Comparison of ENCODE assay signal across 11 cellular contexts in the genomic region with DNA sequence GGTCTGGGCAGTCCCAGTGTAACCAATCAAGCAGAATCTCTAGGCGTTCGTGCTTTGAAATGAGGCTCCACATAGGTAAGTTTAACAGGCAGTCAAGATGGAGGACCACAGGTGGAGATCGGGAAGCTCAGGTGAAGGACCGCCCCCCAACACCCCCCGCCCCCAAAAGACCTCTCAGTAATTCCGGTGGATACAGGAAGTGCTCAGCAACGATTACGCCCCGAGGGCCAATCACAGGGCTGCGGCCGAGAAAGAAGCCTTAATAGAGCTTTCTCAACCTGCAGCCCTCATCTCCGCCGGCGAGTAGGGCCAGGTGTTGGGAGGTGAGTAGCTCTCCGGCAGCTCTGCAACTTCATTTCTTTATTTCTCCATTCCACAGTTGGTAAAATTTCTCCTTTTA. TPM values are rescaled to one million over a fixed set of nuclear protein-coding genes. Genes with fewer than 3 reads are reported as not detected.
A peak's percentile ranks its signal among the peaks of the same experiment; 100 is the strongest.
DNase-seq lines count a peak whose midpoint lies in the region; ATAC-seq, FAIRE-seq and TF ChIP-seq lines count a peak whose summit lies in the region.
"Not testable (repeated sequence)": the region's sequence is repeated elsewhere in the genome, so short reads cannot be mapped to it uniquely, and the experiment has no call there.
"Had no signal": no experiment of that assay in that cellular context is flagged by ENCODE, and none has a peak within 500 bp of the region (broad histone marks: within the 10 kb centered on the region; RNA-seq: fewer than 3 reads in every experiment).

No MANE protein-coding gene starts in this region.

- intact Hi-C loops in HCT116 (cut with micrococcal nuclease); activated B cell treated with CpG ODN at 0.5 μM for 24 hours (cut with micrococcal nuclease); K562 (cut with micrococcal nuclease); upper lobe of right lung (cut with DNase I): not testable (repeated sequence)

- not testable (repeated sequence) for H3K36me3 Mint-ChIP-seq in activated B cell treated with CpG ODN at 0.5 μM for 24 hours (ENCODE audit: low read depth); naive B cell

- CTCF ChIA-PET in HCT116 (lab: Charles Lee); activated B cell treated with CpG ODN at 0.5 μM for 24 hours (lab: Charles Lee); K562 (lab: Yijun Ruan, JAX; ENCODE audit: low intra/inter-chr PET ratio): not testable (repeated sequence)

- H3K79me2 ChIP-seq in HCT116 (ENCODE audit: insufficient read depth, low read length) (peaks cover 23% of the 10 kb centered on the region), K562 (ENCODE audit: control insufficient read depth, insufficient read depth, low read length) (peaks cover 11% of the 10 kb centered on the region; the same call in 2 of the 3 replicates)

- H3K27ac Mint-ChIP-seq in activated B cell treated with CpG ODN at 0.5 μM for 24 hours, naive B cell: not testable (repeated sequence)

- not testable (repeated sequence) for H3K9me2 ChIP-seq in HCT116 (ENCODE audit: insufficient read depth)

- FAIRE-seq in K562 (lab: Jason Lieb, UNC) = peak; percentile 73

- H3K36me3 ChIP-seq in HCT116 (ENCODE audit: control insufficient read depth in 1 of 2, insufficient read depth in 2 of 2, low read length in 2 of 2); K562 (ENCODE audit: control insufficient read depth, insufficient read depth, low read length); upper lobe of right lung: not testable (repeated sequence)

- not testable (repeated sequence) for H2AFZ ChIP-seq in HCT116 (ENCODE audit: low read depth, low read length, poor library complexity, severe bottlenecking); K562 (ENCODE audit: low read depth, low read length)

- H3K4me1 ChIP-seq in HCT116 (ENCODE audit: control insufficient read depth in 1 of 2, insufficient read depth in 2 of 2, low read length in 2 of 2); K562 (replicated peaks in 1 of 2; ENCODE audit: control insufficient read depth in 2 of 2, insufficient read depth in 2 of 2, low read length in 2 of 2); upper lobe of right lung: not testable (repeated sequence)

- not testable (repeated sequence) for TF ChIP-seq EP300 in K562 (IDR thresholded peaks at IDR 0.05; ENCODE audit: low read length)

- not testable (repeated sequence) for H3K9me1 ChIP-seq in K562 (ENCODE audit: control insufficient read depth, insufficient read depth, low read length)

- in situ Hi-C loops in K562 (cut with MboI) = not testable (repeated sequence)

- POLR2A ChIA-PET in HCT116 (lab: Charles Lee); activated B cell treated with CpG ODN at 0.5 μM for 24 hours (lab: Charles Lee); K562 (lab: Yijun Ruan, JAX): not testable (repeated sequence)

- not testable (repeated sequence) for H3K4me2 ChIP-seq in HCT116 (ENCODE audit: low read length); K562 (ENCODE audit: insufficient read depth, low read length)

- not testable (repeated sequence) for H3K27me3 Mint-ChIP-seq in activated B cell treated with CpG ODN at 0.5 μM for 24 hours, naive B cell

- not testable (repeated sequence) for H3K9me3 Mint-ChIP-seq in activated B cell treated with CpG ODN at 0.5 μM for 24 hours, naive B cell

- WGBS in K562 (ENCODE audit: insufficient coverage, low coverage, missing lambda C conversion rate) = 100% methylated on average over 4 of the region's 15 CpGs

- H3K4me3 ChIP-seq in HCT116 (replicated peaks in 1 of 2; ENCODE audit: low read depth in 1 of 2, low read length in 2 of 2); K562; upper lobe of right lung: not testable (repeated sequence)

- H3K9me3 ChIP-seq in HCT116 (ENCODE audit: control insufficient read depth in 1 of 2, insufficient read depth in 1 of 2, low read depth in 1 of 2, low read length in 2 of 2); K562 (replicated peaks; ENCODE audit: control insufficient read depth, insufficient read depth, low read depth, low read length); upper lobe of right lung: not testable (repeated sequence)

- H3K9ac ChIP-seq in HCT116 (ENCODE audit: low read length); K562 (ENCODE audit: insufficient read depth in 1 of 2, low read depth in 2 of 2, low read length in 2 of 2): not testable (repeated sequence)

- BruUV-seq in HCT116 (replicated peaks; lab: Mats Ljungman, UMichigan); K562 (replicated peaks; lab: Mats Ljungman, UMichigan): not testable (repeated sequence)

- not testable (repeated sequence) for DNase-seq in HCT116 (ENCODE audit: low read depth, low spot score); activated B cell treated with CpG ODN at 0.5 μM for 24 hours; K562 (ENCODE audit: extremely low read depth in 1 of 4, low spot score in 3 of 4); naive B cell; upper lobe of right lung
- DNase-seq in NCI-H2171 (lab: John Stamatoyannopoulos, UW) (peak; percentile 8), NCI-H82 (lab: John Stamatoyannopoulos, UW) (peak; percentile 18)

- H3K27me3 ChIP-seq in HCT116 (ENCODE audit: insufficient read depth, low read length); K562 (ENCODE audit: control insufficient read depth in 2 of 2, insufficient read depth in 2 of 2, low read length in 2 of 2); upper lobe of right lung: not testable (repeated sequence)

- ATAC-seq in HCT116 (peak; percentile 46), activated B cell treated with CpG ODN at 0.5 μM for 24 hours (ENCODE audit: low read depth) (peak; percentile 40), K562 (peak; percentile 54), esophagus mucosa (peak; percentile 68), naive B cell (ENCODE audit: low read depth in 2 of 2) (peak; percentile 46 to 62), upper lobe of right lung (peak; percentile 76)

- not testable (repeated sequence) for TF ChIP-seq POLR2A in HCT116 (IDR thresholded peaks at IDR 0.05; ENCODE audit: borderline replicate concordance, extremely low read depth, insufficient read depth, insufficient read length); K562 (conservative IDR thresholded peaks at IDR 0.05)

- H4K20me1 ChIP-seq in HCT116 (ENCODE audit: insufficient read depth); K562 (replicated peaks; ENCODE audit: control insufficient read depth, insufficient read depth, low read length): not testable (repeated sequence)

- not testable (repeated sequence) for TF ChIP-seq RAD21 in HCT116 (IDR thresholded peaks at IDR 0.05; ENCODE audit: low read depth); K562 (CRISPR knock-in tag; conservative IDR thresholded peaks at IDR 0.05 in 1 of 2, IDR thresholded peaks at IDR 0.05 in 1 of 2)

- H3K4me1 Mint-ChIP-seq in activated B cell treated with CpG ODN at 0.5 μM for 24 hours, naive B cell: not testable (repeated sequence)

- not testable (repeated sequence) for H3K27ac ChIP-seq in HCT116 (ENCODE audit: low read depth, low read length); K562 (ENCODE audit: extremely low read depth, low read depth, low read length); upper lobe of right lung

- H3K4me3 Mint-ChIP-seq in activated B cell treated with CpG ODN at 0.5 μM for 24 hours, naive B cell: not testable (repeated sequence)

- RAD21 ChIA-PET in HCT116 (lab: Charles Lee; ENCODE audit: low non-redundant PET in 1 of 2, low total read pairs in 2 of 2, uncharacterized antibody in 2 of 2, unreplicated experiment in 2 of 2) = not testable (repeated sequence)

- TF ChIP-seq CTCF in HCT116 (IDR thresholded peaks at IDR 0.05 in 2 of 3, conservative IDR thresholded peaks at IDR 0.05 in 1 of 3; ENCODE audit: borderline replicate concordance in 1 of 3, insufficient read depth in 1 of 3, low read depth in 2 of 3, low read length in 2 of 3); activated B cell treated with CpG ODN at 0.5 μM for 24 hours (IDR thresholded peaks at IDR 0.05); K562 (IDR thresholded peaks at IDR 0.05 in 2 of 3, conservative IDR thresholded peaks at IDR 0.05 in 1 of 3; ENCODE audit: insufficient read depth in 2 of 3, low read depth in 1 of 3, low read length in 3 of 3); upper lobe of right lung (IDR thresholded peaks at IDR 0.05): not testable (repeated sequence)

RNA-seq across cellular contexts. Expression of a gene that starts 1.1 kb away (rescaled TPM):
- total RNA-seq in HCT116 (2021; ENCODE audit: unreplicated experiment) (56.6 TPM), activated B cell treated with CpG ODN at 0.5 μM for 24 hours (28.9 and 31.7 TPM in 2 replicates), K562 (2014; rRNA removed) (21.6 and 22.2 TPM in 2 replicates), K562 (2014; rRNA removed; fragmentation: Illumina TruSeq; extraction: Trizol) (24.2 and 25.5 TPM in 2 replicates), K562 (2015; rRNA removed; fragmentation: Illumina TruSeq; extraction: Trizol) (17.3 and 18.5 TPM in 2 replicates), K562 (2021) (33.2 and 36.2 TPM in 2 replicates), esophagus mucosa (71.6 TPM), upper lobe of right lung (21.4 TPM)
- polyA plus RNA-seq in HCT116 (2012) = 24.4 and 25.8 TPM in 2 replicates
- 112 and 159 TPM in 2 replicates for total RNA-seq in K562 (2011; cell fraction: chromatin; rRNA removed; ENCODE audit: low replicate concordance)
- 75.3 and 84.4 TPM in 2 replicates for total RNA-seq in K562 (2011; cell fraction: nucleolus; rRNA removed)
- 69.2 and 82.2 TPM in 2 replicates for total RNA-seq in K562 (2011; cell fraction: nucleoplasm; rRNA removed)
- polyA plus RNA-seq in K562 (2011; rRNA removed) (59.3 and 65.5 TPM in 2 replicates), K562 (2014; fragmentation: Illumina TruSeq; extraction: Trizol) (25.1 and 28.1 TPM in 2 replicates), K562 (2014; fragmentation: Nextera tagmentation; extraction: Ambion mirVana) (10 to 100 TPM; 10.1 to 11.9 TPM), K562 (2014; rRNA removed) (25.0 and 29.9 TPM in 2 replicates), naive B cell (ENCODE audit: low read depth in 6 of 6) (1 to 10 TPM in 3 of 6 donors, under 1 TPM in 2, not detected in 1; 0.52 to 5.9 (median 1.2) TPM)
- 28.5 and 40.0 TPM in 2 replicates for polyA plus RNA-seq in K562 (2011; cell fraction: cytosol; rRNA removed)
- polyA plus RNA-seq in K562 (2011; cell fraction: nucleus; rRNA removed) = 79.9 and 89.0 TPM in 2 replicates
- 19.8 and 24.8 TPM in 2 replicates for polyA plus RNA-seq in K562 (2012)
- polyA minus RNA-seq in K562 (2011; rRNA and poly(A)+ RNA removed) = 50.6 and 66.3 TPM in 2 replicates
- polyA minus RNA-seq in K562 (2011; cell fraction: cytosol; rRNA and poly(A)+ RNA removed) = 22.9 and 31.5 TPM in 2 replicates
- polyA minus RNA-seq in K562 (2011; cell fraction: nucleus; rRNA and poly(A)+ RNA removed) = 22.8 and 38.0 TPM in 2 replicates
- total RNA-seq: HT1080 had no signal

RNA-seq across cellular contexts. Expression of a gene that starts 17.7 kb away (rescaled TPM):
- not detected for total RNA-seq in HCT116 (2021; ENCODE audit: unreplicated experiment)
- polyA plus RNA-seq in HCT116 (2012) = 0.02 and 0.12 TPM in 2 replicates
- 0.27 and 0.33 TPM in 2 replicates for total RNA-seq in activated B cell treated with CpG ODN at 0.5 μM for 24 hours
- 1.5 TPM in 1 of 2 replicates, not detected in the other for total RNA-seq in K562 (2011; cell fraction: chromatin; rRNA removed; ENCODE audit: low replicate concordance)
- 1.3 TPM in 1 of 2 replicates, not detected in the other for total RNA-seq in K562 (2011; cell fraction: nucleolus; rRNA removed)
- 1.9 TPM in 1 of 2 replicates, not detected in the other for total RNA-seq in K562 (2011; cell fraction: nucleoplasm; rRNA removed)
- 0.20 TPM in 1 of 2 replicates, not detected in the other for total RNA-seq in K562 (2014; rRNA removed)
- total RNA-seq in K562 (2014; rRNA removed; fragmentation: Illumina TruSeq; extraction: Trizol) = 0.22 TPM in 1 of 2 replicates, not detected in the other
- not detected in 2 replicates for total RNA-seq in K562 (2015; rRNA removed; fragmentation: Illumina TruSeq; extraction: Trizol)
- 0.18 TPM in 1 of 2 replicates, not detected in the other for total RNA-seq in K562 (2021)
- 0.13 and 0.19 TPM in 2 replicates for polyA plus RNA-seq in K562 (2011; rRNA removed)
- polyA plus RNA-seq in K562 (2011; cell fraction: cytosol; rRNA removed) = 0.07 TPM in 1 of 2 replicates, not detected in the other
- polyA plus RNA-seq in K562 (2011; cell fraction: nucleus; rRNA removed) = 0.16 and 0.18 TPM in 2 replicates
- 0.17 TPM in 1 of 2 replicates, not detected in the other for polyA plus RNA-seq in K562 (2012)
- polyA plus RNA-seq in K562 (2014; fragmentation: Illumina TruSeq; extraction: Trizol) = 0.03 and 0.12 TPM in 2 replicates
- under 1 TPM; 0.04 to 0.06 TPM for polyA plus RNA-seq in K562 (2014; fragmentation: Nextera tagmentation; extraction: Ambion mirVana)
- not detected in 2 replicates for polyA plus RNA-seq in K562 (2014; rRNA removed)
- polyA minus RNA-seq in K562 (2011; rRNA and poly(A)+ RNA removed) = 0.84 TPM in 1 of 2 replicates, not detected in the other
- polyA minus RNA-seq in K562 (2011; cell fraction: cytosol; rRNA and poly(A)+ RNA removed) = not detected in 2 replicates
- not detected in 2 replicates for polyA minus RNA-seq in K562 (2011; cell fraction: nucleus; rRNA and poly(A)+ RNA removed)
- total RNA-seq in esophagus mucosa = not detected
- not detected for polyA plus RNA-seq in naive B cell (ENCODE audit: low read depth in 6 of 6)
- not detected for total RNA-seq in upper lobe of right lung
- total RNA-seq: A673, HFFc6, HT1080 had no signal

RNA-seq across cellular contexts. Expression of a gene that starts 59.1 kb away (rescaled TPM):
- total RNA-seq in HCT116 (2021; ENCODE audit: unreplicated experiment) (not detected), activated B cell treated with CpG ODN at 0.5 μM for 24 hours (not detected in 2 replicates), K562 (2014; rRNA removed) (1.2 and 1.9 TPM in 2 replicates), K562 (2014; rRNA removed; fragmentation: Illumina TruSeq; extraction: Trizol) (0.70 and 1.4 TPM in 2 replicates), K562 (2015; rRNA removed; fragmentation: Illumina TruSeq; extraction: Trizol) (0.30 and 0.69 TPM in 2 replicates), K562 (2021) (0.92 and 1.5 TPM in 2 replicates), esophagus mucosa (0.44 TPM), upper lobe of right lung (1.5 TPM)
- not detected in 2 replicates for polyA plus RNA-seq in HCT116 (2012)
- 3.4 and 5.6 TPM in 2 replicates for total RNA-seq in K562 (2011; cell fraction: chromatin; rRNA removed; ENCODE audit: low replicate concordance)
- total RNA-seq in K562 (2011; cell fraction: nucleolus; rRNA removed) = 3.0 and 5.2 TPM in 2 replicates
- 2.2 and 4.0 TPM in 2 replicates for total RNA-seq in K562 (2011; cell fraction: nucleoplasm; rRNA removed)
- polyA plus RNA-seq in K562 (2011; rRNA removed) (3.1 TPM in 2 replicates), K562 (2014; fragmentation: Illumina TruSeq; extraction: Trizol) (1.2 and 2.1 TPM in 2 replicates), K562 (2014; fragmentation: Nextera tagmentation; extraction: Ambion mirVana) (under 1 TPM; 0.25 to 0.39 TPM), K562 (2014; rRNA removed) (0.84 and 0.88 TPM in 2 replicates), naive B cell (ENCODE audit: low read depth in 6 of 6) (not detected)
- polyA plus RNA-seq in K562 (2011; cell fraction: cytosol; rRNA removed) = 3.9 and 4.3 TPM in 2 replicates
- 2.1 TPM in 2 replicates for polyA plus RNA-seq in K562 (2011; cell fraction: nucleus; rRNA removed)
- polyA plus RNA-seq in K562 (2012) = 0.90 and 0.91 TPM in 2 replicates
- 4.0 TPM in 2 replicates for polyA minus RNA-seq in K562 (2011; rRNA and poly(A)+ RNA removed)
- 2.6 and 3.0 TPM in 2 replicates for polyA minus RNA-seq in K562 (2011; cell fraction: cytosol; rRNA and poly(A)+ RNA removed)
- polyA minus RNA-seq in K562 (2011; cell fraction: nucleus; rRNA and poly(A)+ RNA removed) = 1.8 and 3.9 TPM in 2 replicates
- total RNA-seq: A673, HFFc6 had no signal
